In genomic region chr3:127457094-127457475, GRCh38 we compare ENCODE assay signal across 8 cellular contexts.
DNase-seq lines count a peak whose midpoint lies in the region; ATAC-seq, FAIRE-seq and TF ChIP-seq lines count a peak whose summit lies in the region.

No MANE protein-coding gene starts in this region.

- H3K4me1 ChIP-seq in fibroblast of lung (ENCODE audit: control insufficient read depth, extremely low read depth, insufficient read depth, low read length), result no peaks in the 10 kb centered on the region
- H3K4me1 ChIP-seq in pancreas, result peaks cover 0 to 5% (median 0%) of the 10 kb centered on the region in 3 donors

- no peak overlapping the region for H3K4me3 ChIP-seq in fibroblast of lung (replicated peaks in 1 of 4; ENCODE audit: control extremely low read depth in 1 of 4, insufficient read depth in 1 of 4, low read depth in 3 of 4, low read length in 4 of 4)
- peak overlapping the region in 1 of 4 donors; percentile 38 for H3K4me3 ChIP-seq in pancreas

- ATAC-seq in pancreas, result peak in 3 of 4 donors; percentile 21 to 76 (median 44)
- ATAC-seq in GM21529 (IDR thresholded peaks at IDR 0.05; ENCODE audit: unreplicated experiment), result no peak

- TF ChIP-seq CTCF in fibroblast of lung (conservative IDR thresholded peaks at IDR 0.05 in 1 of 2, IDR thresholded peaks at IDR 0.05 in 1 of 2; ENCODE audit: low read depth in 1 of 2, low read length in 2 of 2) (no peak), pancreas (IDR thresholded peaks at IDR 0.05) (no peak)

- no peak overlapping the region for H2AFZ ChIP-seq in fibroblast of lung (ENCODE audit: low read length)

- no peaks in the 10 kb centered on the region for H4K20me1 ChIP-seq in fibroblast of lung (ENCODE audit: control insufficient read depth, extremely low read depth, insufficient read depth, low read length)

- CTCF ChIA-PET in HEK293T (lab: Yijun Ruan, JAX), result no interaction called here

- intact Hi-C loops in pancreas (cut with DNase I), result loop anchor here in 1 of 3 donors (10.0 kb wide), 3 partner anchors 482 to 932 kb away; partner anchors contain the start of gene CHST13

- no peak overlapping the region for H3K4me2 ChIP-seq in fibroblast of lung (ENCODE audit: extremely low read depth, insufficient read depth, low read length)

- no peak overlapping the region for H3K9ac ChIP-seq in fibroblast of lung (ENCODE audit: insufficient read depth, low read length)

- FAIRE-seq in pancreas (lab: Jason Lieb, UNC), result no peak

- H3K79me2 ChIP-seq in fibroblast of lung (ENCODE audit: control insufficient read depth, insufficient read depth, low read length), result no peaks in the 10 kb centered on the region

- POLR2A ChIA-PET in HEK293T (lab: Yijun Ruan, JAX), result no interaction called here

- WGBS in pancreas, 2 donors, result 8 to 11% methylated on average over 27 of the region's 27 CpGs

- H3K36me3 ChIP-seq in fibroblast of lung (ENCODE audit: control insufficient read depth, insufficient read depth, low read length) (no peaks in the 10 kb centered on the region), pancreas (no peaks in the 10 kb centered on the region)

- H3K9me3 ChIP-seq in fibroblast of lung (ENCODE audit: control insufficient read depth, insufficient read depth, low read depth, low read length), result no peaks in the 10 kb centered on the region
- no peaks in the 10 kb centered on the region for H3K9me3 ChIP-seq in pancreas

- H3K27ac ChIP-seq in fibroblast of lung (ENCODE audit: insufficient read depth, low read length) (no peak overlapping the region), pancreas (peak overlapping the region in 1 of 4 donors; percentile 41)

- DNase-seq in COLO668 (lab: John Stamatoyannopoulos, UW; ENCODE audit: unreplicated experiment), result peak; percentile 57
- DNase-seq in NCI-H2227 (lab: John Stamatoyannopoulos, UW; ENCODE audit: unreplicated experiment), result peak; percentile 43
- peak; percentile 23 to 70 for DNase-seq in fibroblast of lung (ENCODE audit: low read depth in 2 of 2)
- peak in 2 of 6 donors; percentile 19 to 72 for DNase-seq in pancreas
- DNase-seq in HEK293T (ENCODE audit: extremely low spot score), result no peak
- no peak for DNase-seq in G401 (ENCODE audit: low spot score)
- DNase-seq in NCI-H345 (lab: John Stamatoyannopoulos, UW), result no peak

- H3K27me3 ChIP-seq in fibroblast of lung (ENCODE audit: control insufficient read depth, insufficient read depth, low read length), result peaks cover 11% of the 10 kb centered on the region
- H3K27me3 ChIP-seq in pancreas, result peaks cover 0 to 19% (median 5%) of the 10 kb centered on the region in 4 donors

- in situ Hi-C loops in G401 (cut with HindIII; ENCODE audit: low sequenced_read_pairs), result no loop called here

TF ChIP-seq in HEK293T, 16 proteins besides CTCF, POLR2A, EP300 and RAD21:
- TF ChIP-seq FOXK2 (IDR thresholded peaks at IDR 0.05), result no peak
- no peak for TF ChIP-seq NFRKB (IDR thresholded peaks at IDR 0.05)
- no peak for TF ChIP-seq LEF1 (IDR thresholded peaks at IDR 0.05; ENCODE audit: borderline replicate concordance)
- no peak for TF ChIP-seq TARDBP (IDR thresholded peaks at IDR 0.05)
- TF ChIP-seq SUZ12 (IDR thresholded peaks at IDR 0.05), result no peak
- TF ChIP-seq FOXA1 (IDR thresholded peaks at IDR 0.05), result no peak
- TF ChIP-seq L3MBTL2 (conservative IDR thresholded peaks at IDR 0.05), result no peak
- TF ChIP-seq SP1 (IDR thresholded peaks at IDR 0.05), result no peak
- no peak for TF ChIP-seq HDGF (IDR thresholded peaks at IDR 0.05; ENCODE audit: borderline replicate concordance)
- TF ChIP-seq PKNOX1 (IDR thresholded peaks at IDR 0.05), result no peak
- no peak for TF ChIP-seq ELF4 (IDR thresholded peaks at IDR 0.05)
- no peak for TF ChIP-seq CTBP1 (IDR thresholded peaks at IDR 0.05; ENCODE audit: borderline replicate concordance)
- no peak for TF ChIP-seq ARNT (IDR thresholded peaks at IDR 0.05)
- no peak for TF ChIP-seq BHLHE40 (IDR thresholded peaks at IDR 0.05; ENCODE audit: borderline replicate concordance)
- no peak for TF ChIP-seq FOXM1 (IDR thresholded peaks at IDR 0.05; ENCODE audit: borderline replicate concordance)
- no peak for TF ChIP-seq ZNF384 (IDR thresholded peaks at IDR 0.05)

Comparison
In these comparisons a context has a peak if more than half of its experiments do, and no peak if none do; other contexts are left out.
1. DNase-seq: peak in COLO668 (single experiment), NCI-H2227 (single experiment) and fibroblast of lung (2 of 2); none in HEK293T (single experiment), G401 (single experiment) and NCI-H345 (single experiment).